ENCODE assay signal across 8 cellular contexts in the genomic region with DNA sequence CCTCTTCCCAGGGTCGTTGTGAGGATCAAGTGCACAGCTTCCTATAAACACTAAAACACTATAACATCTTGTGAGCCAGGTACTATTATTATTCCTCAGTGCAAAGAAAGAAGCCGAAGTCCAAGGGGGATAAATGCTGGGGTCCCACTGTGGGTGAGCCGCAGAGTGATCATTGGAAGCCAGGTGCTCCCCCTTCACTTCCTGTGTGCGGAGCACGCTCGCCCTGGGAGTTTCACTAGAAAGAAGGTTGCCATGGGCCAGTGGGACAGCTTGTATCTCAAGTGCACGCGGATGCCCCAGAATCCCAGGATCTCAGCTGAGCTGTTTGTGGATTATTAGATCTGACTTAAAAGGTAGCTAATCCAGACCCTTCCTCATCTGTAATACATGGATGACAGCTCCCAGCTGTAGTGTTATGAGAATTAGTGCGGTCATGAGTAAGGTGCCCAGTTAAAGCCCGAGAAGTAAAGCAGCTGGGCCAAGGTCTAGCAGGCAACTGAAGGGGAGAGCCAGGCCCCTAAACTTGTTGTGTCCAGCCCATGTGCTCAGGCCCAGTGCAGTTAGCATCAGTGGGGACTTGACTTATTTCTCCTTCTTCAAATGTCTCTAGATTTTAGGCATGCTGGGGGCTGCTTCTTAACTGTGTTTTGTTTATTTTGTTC. TPM values are rescaled to one million over a fixed set of nuclear protein-coding genes. Genes with fewer than 3 reads are reported as not detected.
DNase-seq lines count a peak whose midpoint lies in the region; TF ChIP-seq lines count a peak whose summit lies in the region.

No MANE protein-coding gene starts in this region.

- no peak overlapping the region for H3K4ac ChIP-seq in H9 (ENCODE audit: low read depth, low read length)

- peak overlapping the region; percentile 88 to 97 for H3K4me3 Mint-ChIP-seq in H9

- H2BK120ac ChIP-seq in H9 (ENCODE audit: low read depth, low read length, poor library complexity, severe bottlenecking) = no peak overlapping the region

- peak overlapping the region; percentile 73 for H3K9ac ChIP-seq in H9 (ENCODE audit: extremely low read depth, insufficient read length, low read length)

- no peaks in the 10 kb centered on the region for H3K79me1 ChIP-seq in H9 (ENCODE audit: insufficient read depth, low read depth, low read length, poor library complexity, severe bottlenecking)

- H3K4me1 ChIP-seq in H9 (ENCODE audit: insufficient read depth, low read length) = no peaks in the 10 kb centered on the region
- no peaks in the 10 kb centered on the region; the same call in 1 of the 2 replicates for H3K4me1 ChIP-seq in SJCRH30

- no peak overlapping the region for H2BK12ac ChIP-seq in H9 (ENCODE audit: insufficient read length, low read depth, low read length)

- peak overlapping the region; percentile 73 for H3K4me2 ChIP-seq in H9 (ENCODE audit: insufficient read depth, insufficient read length, low read length)

- no peak overlapping the region for H3K27ac ChIP-seq in H9 (ENCODE audit: insufficient read length, low read depth, low read length)
- H3K27ac ChIP-seq in SJCRH30 = no peak overlapping the region

- H2BK15ac ChIP-seq in H9 (ENCODE audit: low read depth, low read length) = no peak overlapping the region

- peaks cover 16% of the 10 kb centered on the region for H3K23me2 ChIP-seq in H9 (ENCODE audit: insufficient read length, low read depth, low read length, poor library complexity, severe bottlenecking)

- H3K27me3 Mint-ChIP-seq in H9 (ENCODE audit: low read depth) = no peaks in the 10 kb centered on the region; the same call in 1 of the 2 replicates

- peak overlapping the region; percentile 17 for H3K18ac ChIP-seq in H9 (ENCODE audit: insufficient read length, low read depth, low read length)

- WGBS in H9 (ENCODE audit: extremely low coverage, insufficient read length, low lambda C conversion rate) = no CpG with 5 or more reads among the region's 10 CpGs

- H2BK5ac ChIP-seq in H9 (ENCODE audit: insufficient read length, low read length) = no peak overlapping the region

- no peak overlapping the region for H3K56ac ChIP-seq in H9 (ENCODE audit: insufficient read length, low read depth, low read length)

- H3K4me1 Mint-ChIP-seq in H9 = peaks cover 10% of the 10 kb centered on the region in 2 experiments

- peaks cover 0 to 5% of the 10 kb centered on the region in 2 experiments; a peak in 3 of 5 replicates for H3K9me3 Mint-ChIP-seq in H9

- H4K8ac ChIP-seq in H9 (replicated peaks; ENCODE audit: insufficient read length, low read depth, low read length) = no peak overlapping the region

- H3K23ac ChIP-seq in H9 (ENCODE audit: insufficient read length, low read depth, low read length) = no peak overlapping the region

- no peak overlapping the region for H4K5ac ChIP-seq in H9 (ENCODE audit: insufficient read length, low read depth, low read length)

- H3K27ac Mint-ChIP-seq in H9 = peak overlapping the region in 1 of 3 experiments; percentile 88; a peak in 3 of 7 replicates

- no peaks in the 10 kb centered on the region for H3K9me3 ChIP-seq in H9 (ENCODE audit: control insufficient read depth, low read depth, low read length)
- no peaks in the 10 kb centered on the region for H3K9me3 ChIP-seq in SJCRH30 (replicated peaks)

- H2AFZ ChIP-seq in H9 (ENCODE audit: low read length) = no peak overlapping the region

- H3K79me2 ChIP-seq in H9 (ENCODE audit: insufficient read depth, low read length) = no peaks in the 10 kb centered on the region

- no peaks in the 10 kb centered on the region for H4K20me1 ChIP-seq in H9 (ENCODE audit: control insufficient read depth, insufficient read depth, insufficient read length)

- DNase-seq in COR-L47 (lab: John Stamatoyannopoulos, UW) (peak; percentile 11), H9 (peak; percentile 45), SJCRH30 (no peak), astrocyte of the hippocampus (ENCODE audit: low read depth, low spot score) (peak; percentile 43), kidney glomerular epithelial cell (lab: John Stamatoyannopoulos, UW) (peak; percentile 32), medulla oblongata (ENCODE audit: extremely low spot score) (no peak), 8988T (no peak)
- DNase-seq in stimulated activated CD4-positive, alpha-beta T cell treated with anti-CD3 and anti-CD28 coated beads, Interleukin-4, amount 100 ng/mL, for 48 hours (ENCODE audit: low read depth in 2 of 2) = peak; percentile 28 to 30

- no peak overlapping the region for H3K14ac ChIP-seq in H9 (ENCODE audit: insufficient read depth, low read length)

- H3K27me3 ChIP-seq in H9 (ENCODE audit: insufficient read depth, low read length) = no peaks in the 10 kb centered on the region
- no peaks in the 10 kb centered on the region for H3K27me3 ChIP-seq in SJCRH30

- H2AK5ac ChIP-seq in H9 (ENCODE audit: insufficient read length, low read length) = no peak overlapping the region

- no peak overlapping the region for H2BK20ac ChIP-seq in H9 (ENCODE audit: low read depth, low read length, poor library complexity, severe bottlenecking)

- peaks cover 5 to 15% (median 6%) of the 10 kb centered on the region in 3 experiments for H3K36me3 Mint-ChIP-seq in H9 (ENCODE audit: insufficient read depth in 1 of 3, low read depth in 3 of 3)

- H3K4me3 ChIP-seq in SJCRH30 = peak overlapping the region; percentile 77

- no peak overlapping the region for H3T11ph ChIP-seq in H9 (ENCODE audit: low read length)

- H3K36me3 ChIP-seq in SJCRH30 = no peaks in the 10 kb centered on the region

- no peak overlapping the region for H4K91ac ChIP-seq in H9 (ENCODE audit: insufficient read length, low read depth, low read length)

- no peak for TF ChIP-seq CTCF in H9 (conservative IDR thresholded peaks at IDR 0.05)

RNA-seq across cellular contexts. Expression of gene CBY1, which starts 0.9 kb away (rescaled TPM):
- 24.8 and 26.6 TPM in 2 replicates for total RNA-seq in H9 (2021)
- total RNA-seq in SJCRH30 (2014; rRNA removed; shearing (Covaris generic)) = 8.2 and 9.9 TPM in 2 replicates

RNA-seq across cellular contexts. Expression of gene FAM227A, which starts 1.2 kb away (rescaled TPM):
- total RNA-seq in H9 (2021) = 3.6 and 4.2 TPM in 2 replicates
- total RNA-seq in SJCRH30 (2014; rRNA removed; shearing (Covaris generic)) = 0.47 and 0.66 TPM in 2 replicates

RNA-seq across cellular contexts. Expression of gene TOMM22, which starts 24.4 kb away (rescaled TPM):
- 128 TPM in 2 replicates for total RNA-seq in H9 (2021)
- total RNA-seq in SJCRH30 (2014; rRNA removed; shearing (Covaris generic)) = 79.0 and 84.3 TPM in 2 replicates

RNA-seq across cellular contexts. Expression of gene JOSD1, which starts 43.4 kb away (rescaled TPM):
- total RNA-seq in H9 (2021) = 18.3 and 19.2 TPM in 2 replicates
- 25.9 and 26.5 TPM in 2 replicates for total RNA-seq in SJCRH30 (2014; rRNA removed; shearing (Covaris generic))

RNA-seq across cellular contexts. Expression of gene GTPBP1, which starts 48.4 kb away (rescaled TPM):
- 108 TPM in 2 replicates for total RNA-seq in H9 (2021)
- 27.2 and 28.1 TPM in 2 replicates for total RNA-seq in SJCRH30 (2014; rRNA removed; shearing (Covaris generic))

Comparison
In these comparisons a context has a peak if more than half of its experiments do, and no peak if none do; other contexts are left out.
1. DNase-seq: peak in COR-L47 (single experiment), H9 (single experiment), astrocyte of the hippocampus (single experiment), kidney glomerular epithelial cell (single experiment) and stimulated activated CD4-positive, alpha-beta T cell treated with anti-CD3 and anti-CD28 coated beads, Interleukin-4, amount 100 ng/mL, for 48 hours (2 of 2); none in SJCRH30 (0 of 2), medulla oblongata (single experiment) and 8988T (single experiment).